ENCODE assay signal across 25 cellular contexts in genomic region chr1:227518876-227519275, GRCh38. TPM values are rescaled to one million over a fixed set of nuclear protein-coding genes. Genes with fewer than 3 reads are reported as not detected.
DNase-seq lines count a peak whose midpoint lies in the region; ATAC-seq, FAIRE-seq and TF ChIP-seq lines count a peak whose summit lies in the region.
"Had no signal": no experiment of that assay in that cellular context is flagged by ENCODE, and none has a peak within 500 bp of the region (broad histone marks: within the 10 kb centered on the region; RNA-seq: fewer than 3 reads in every experiment).

No MANE protein-coding gene starts in this region.

- H3K4me1 Mint-ChIP-seq in neural crest cell, result no peaks in the 10 kb centered on the region
- H3K4me1 Mint-ChIP-seq: CD14-positive monocyte; CD8-positive, alpha-beta memory T cell; H9 had no signal

- WGBS in GM12878 (ENCODE audit: insufficient coverage, insufficient replicate concordance, low lambda C conversion rate, missing lambda C conversion rate), result 36% methylated on average over 4 of the region's 4 CpGs

- H3K27me3 Mint-ChIP-seq in neural crest cell (ENCODE audit: low read depth), result no peaks in the 10 kb centered on the region
- H3K27me3 Mint-ChIP-seq: CD4-positive, alpha-beta T cell had no signal

- H3K4me3 ChIP-seq in GM12878 (no peak overlapping the region), bronchial epithelial cell (ENCODE audit: low read depth, low read length) (no peak overlapping the region), dorsolateral prefrontal cortex (no peak overlapping the region)
- H3K4me3 ChIP-seq: A549; BLaER1 treated with 17β-estradiol and CSF1 and Interleukin-3, amounts not matched to agents 10 nM and 100 nM; GM23338 had no signal

- POLR2A ChIA-PET in GM12878 (lab: Charles Lee), result no interaction called here

- peak overlapping the region; percentile 92 for H3K27ac Mint-ChIP-seq in neural crest cell (ENCODE audit: unreplicated experiment)
- H3K27ac Mint-ChIP-seq: CD14-positive monocyte; CD4-positive, alpha-beta T cell; CD8-positive, alpha-beta memory T cell; GM23338; H9 had no signal

- no peak overlapping the region for H3K9ac ChIP-seq in GM12878 (ENCODE audit: control insufficient read depth, insufficient read depth, low read length)
- H3K9ac ChIP-seq: BLaER1 treated with 17β-estradiol and CSF1 and Interleukin-3, amounts not matched to agents 10 nM and 100 nM had no signal

- CTCF ChIA-PET in GM12878 (lab: Yijun Ruan, JAX), result no interaction called here

- RAD21 ChIA-PET in GM12878 (lab: Charles Lee; ENCODE audit: unreplicated experiment), result no interaction called here

- peaks cover 3% of the 10 kb centered on the region for H3K36me3 Mint-ChIP-seq in neural crest cell (ENCODE audit: low read depth)
- H3K36me3 Mint-ChIP-seq: CD14-positive monocyte had no signal

- no peak overlapping the region for H3K4me2 ChIP-seq in GM12878 (ENCODE audit: control insufficient read depth, insufficient read depth)
- H3K4me2 ChIP-seq: A549; BLaER1 treated with 17β-estradiol and CSF1 and Interleukin-3, amounts not matched to agents 10 nM and 100 nM; GM23338 had no signal

- DNase-seq in GM12878 (ENCODE audit: low read depth, low spot score) (no peak), bronchial epithelial cell (ENCODE audit: low read depth) (no peak), neural crest cell (ENCODE audit: low read depth, low spot score) (no peak), HK-2 (ENCODE audit: unreplicated experiment) (no peak), GM10266 (ENCODE audit: extremely low spot score) (no peak), dorsolateral prefrontal cortex (no peak)
- DNase-seq: 8988T; ACHN; AML-193; BE2C; CD4-positive, alpha-beta T cell; CD8-positive, alpha-beta memory T cell; DMS 273 treated with DMSO at 0.1 percent for 48 hours; DMS79; EL; GDM1; H9 had no signal

- no peaks in the 10 kb centered on the region for H3K79me2 ChIP-seq in GM12878 (ENCODE audit: control insufficient read depth, insufficient read depth, low read length)

- FAIRE-seq in GM12878 (lab: Jason Lieb, UNC) (peak; percentile 27), bronchial epithelial cell (lab: Jason Lieb, UNC) (peak; percentile 40)
- FAIRE-seq: A549, D721Med, GM12892, GM19239 had no signal

- SMC1A ChIA-PET in GM12878 (lab: Charles Lee; ENCODE audit: uncharacterized antibody, unreplicated experiment), result no interaction called here

- no peak for TF ChIP-seq RAD21 in GM12878 (IDR thresholded peaks at IDR 0.05; ENCODE audit: insufficient read depth, low read depth, low read length)

- ATAC-seq in GM12878, result no peak
- ATAC-seq: A549, GM23338, HCT116 had no signal

- no peaks in the 10 kb centered on the region for H4K20me1 ChIP-seq in GM12878 (ENCODE audit: control insufficient read depth, insufficient read depth)
- H4K20me1 ChIP-seq: BLaER1 treated with 17β-estradiol and CSF1 and Interleukin-3, amounts not matched to agents 10 nM and 100 nM had no signal

- no peak for TF ChIP-seq POLR2A in GM12878 (IDR thresholded peaks at IDR 0.05; ENCODE audit: low read depth, low read length)

- no peak for TF ChIP-seq EP300 in GM12878 (IDR thresholded peaks at IDR 0.05; ENCODE audit: borderline replicate concordance in 1 of 2, control insufficient read depth in 1 of 2, low read depth in 2 of 2, low read length in 2 of 2)

- H3K9me3 Mint-ChIP-seq in neural crest cell, result peaks cover 3% of the 10 kb centered on the region
- H3K9me3 Mint-ChIP-seq: CD4-positive, alpha-beta T cell; GM23338 had no signal

- BruUV-seq in GM12878 (replicated peaks; lab: Mats Ljungman, UMichigan), result no TSS peak

- in situ Hi-C loops in GM12878 (cut with MboI), result no loop called here

- no peak overlapping the region for H3K27ac ChIP-seq in GM12878 (ENCODE audit: control insufficient read depth, insufficient read depth)
- no peak overlapping the region for H3K27ac ChIP-seq in dorsolateral prefrontal cortex
- H3K27ac ChIP-seq: A549; BLaER1 treated with 17β-estradiol and CSF1 and Interleukin-3, amounts not matched to agents 10 nM and 100 nM had no signal

- H3K4me3 Mint-ChIP-seq in neural crest cell, result no peak overlapping the region
- H3K4me3 Mint-ChIP-seq: CD14-positive monocyte; CD4-positive, alpha-beta T cell; CD8-positive, alpha-beta memory T cell; GM23338; H9 had no signal

- H2AFZ ChIP-seq in GM12878 (ENCODE audit: control insufficient read depth, low read depth, low read length), result no peak overlapping the region
- H2AFZ ChIP-seq: GM23338 had no signal

- H3K9me3 ChIP-seq in GM12878 (replicated peaks; ENCODE audit: control insufficient read depth, insufficient read depth, low read length), result no peaks in the 10 kb centered on the region
- H3K9me3 ChIP-seq: BE2C had no signal

- no peaks in the 10 kb centered on the region for H3K4me1 ChIP-seq in GM12878 (ENCODE audit: control insufficient read depth, insufficient read depth, low read length)
- H3K4me1 ChIP-seq: A549; BE2C; BLaER1 treated with 17β-estradiol and CSF1 and Interleukin-3, amounts not matched to agents 10 nM and 100 nM had no signal

- TF ChIP-seq CTCF in GM12878 (IDR thresholded peaks at IDR 0.05 in 2 of 3, conservative IDR thresholded peaks at IDR 0.05 in 1 of 3; ENCODE audit: control insufficient read depth in 2 of 3, extremely low read depth in 1 of 3, insufficient read depth in 1 of 3, low read depth in 3 of 3, low read length in 3 of 3) (no peak), bronchial epithelial cell (IDR thresholded peaks at IDR 0.05; ENCODE audit: insufficient read depth, low read length, severe bottlenecking) (no peak), neural crest cell (conservative IDR thresholded peaks at IDR 0.05) (no peak), GM10266 (IDR thresholded peaks at IDR 0.05; ENCODE audit: control insufficient read depth, insufficient read depth, low read depth, missing control alignments) (no peak), dorsolateral prefrontal cortex (IDR thresholded peaks at IDR 0.05 in 54 of 56, conservative IDR thresholded peaks at IDR 0.05 in 2 of 56; ENCODE audit: low read depth in 1 of 56, partially characterized antibody in 56 of 56) (no peak)

- no peaks in the 10 kb centered on the region for H3K36me3 ChIP-seq in GM12878 (ENCODE audit: control insufficient read depth in 2 of 2, insufficient read depth in 2 of 2, low read length in 1 of 2)
- H3K36me3 ChIP-seq in bronchial epithelial cell (ENCODE audit: control insufficient read depth, insufficient read depth, low read length), result no peaks in the 10 kb centered on the region
- H3K36me3 ChIP-seq: BE2C; BLaER1 treated with 17β-estradiol and CSF1 and Interleukin-3, amounts not matched to agents 10 nM and 100 nM had no signal

- intact Hi-C loops in GM12878 (cut with micrococcal nuclease; ENCODE audit: unreplicated experiment) (no loop called here), dorsolateral prefrontal cortex (cut with DNase I) (no loop called here)

- H3K27me3 ChIP-seq in GM12878 (replicated peaks in 1 of 2; ENCODE audit: control insufficient read depth in 2 of 2, insufficient read depth in 2 of 2, low read length in 1 of 2) (no peaks in the 10 kb centered on the region), bronchial epithelial cell (ENCODE audit: control insufficient read depth, insufficient read depth, low read length) (no peaks in the 10 kb centered on the region), dorsolateral prefrontal cortex (no peaks in the 10 kb centered on the region)
- H3K27me3 ChIP-seq: BE2C; BLaER1 treated with 17β-estradiol and CSF1 and Interleukin-3, amounts not matched to agents 10 nM and 100 nM had no signal

TF ChIP-seq in GM12878, 131 proteins besides CTCF, POLR2A, EP300 and RAD21 (continues in another document):
- no peak for TF ChIP-seq NR2F1 (conservative IDR thresholded peaks at IDR 0.05)
- TF ChIP-seq, protein P1, sequence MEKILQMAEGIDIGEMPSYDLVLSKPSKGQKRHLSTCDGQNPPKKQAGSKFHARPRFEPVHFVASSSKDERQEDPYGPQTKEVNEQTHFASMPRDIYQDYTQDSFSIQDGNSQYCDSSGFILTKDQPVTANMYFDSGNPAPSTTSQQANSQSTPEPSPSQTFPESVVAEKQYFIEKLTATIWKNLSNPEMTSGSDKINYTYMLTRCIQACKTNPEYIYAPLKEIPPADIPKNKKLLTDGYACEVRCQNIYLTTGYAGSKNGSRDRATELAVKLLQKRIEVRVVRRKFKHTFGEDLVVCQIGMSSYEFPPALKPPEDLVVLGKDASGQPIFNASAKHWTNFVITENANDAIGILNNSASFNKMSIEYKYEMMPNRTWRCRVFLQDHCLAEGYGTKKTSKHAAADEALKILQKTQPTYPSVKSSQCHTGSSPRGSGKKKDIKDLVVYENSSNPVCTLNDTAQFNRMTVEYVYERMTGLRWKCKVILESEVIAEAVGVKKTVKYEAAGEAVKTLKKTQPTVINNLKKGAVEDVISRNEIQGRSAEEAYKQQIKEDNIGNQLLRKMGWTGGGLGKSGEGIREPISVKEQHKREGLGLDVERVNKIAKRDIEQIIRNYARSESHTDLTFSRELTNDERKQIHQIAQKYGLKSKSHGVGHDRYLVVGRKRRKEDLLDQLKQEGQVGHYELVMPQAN (conservative IDR thresholded peaks at IDR 0.05), result no peak

RNA-seq across cellular contexts. Expression of gene ZNF678, which starts 44.5 kb away (rescaled TPM):
- 58.1 and 65.2 TPM in 2 replicates for total RNA-seq in GM12878 (2013; cell fraction: nucleolus; rRNA removed)
- total RNA-seq in GM12878 (2014; rRNA removed) (9.6 and 10.4 TPM in 2 replicates), GM12878 (2014; rRNA removed; fragmentation: Illumina TruSeq; extraction: Trizol) (6.6 and 6.7 TPM in 2 replicates), GM12878 (2021) (4.4 TPM in 2 replicates), bronchial epithelial cell (5.3 and 8.6 TPM in 2 replicates), neural crest cell (26.6 and 29.9 TPM in 2 replicates), dorsolateral prefrontal cortex (10 to 100 TPM in 75 of 120 experiments, 1 to 10 TPM in 45; 6.6 to 16.3 (median 10.9) TPM)
- 1.4 TPM for polyA plus RNA-seq in GM12878 (2011; ENCODE audit: low read depth)
- polyA plus RNA-seq in GM12878 (2011; rRNA removed) (5.3 and 9.7 TPM in 2 replicates), GM12878 (2014; fragmentation: Illumina TruSeq; extraction: Trizol) (3.5 and 4.4 TPM in 2 replicates), GM12878 (2014; fragmentation: Nextera tagmentation; extraction: Ambion mirVana) (1 to 10 TPM; 1.4 to 1.9 TPM), GM12878 (2014; rRNA removed) (1.9 and 2.4 TPM in 2 replicates), GM12878 (2016; fragmentation: Nextera tagmentation; extraction: Ambion mirVana) (1 to 10 TPM; 3.5 TPM)
- 2.3 and 3.1 TPM in 2 replicates for polyA plus RNA-seq in GM12878 (2011; cell fraction: cytosol; rRNA removed)
- 7.1 and 7.5 TPM in 2 replicates for polyA plus RNA-seq in GM12878 (2011; cell fraction: nucleus; rRNA removed)
- polyA plus RNA-seq in GM12878 (2012), result 3.2 and 3.7 TPM in 2 replicates
- 13.5 and 21.4 TPM in 2 replicates for polyA minus RNA-seq in GM12878 (2011; rRNA and poly(A)+ RNA removed)
- 5.4 and 6.1 TPM in 2 replicates for polyA minus RNA-seq in GM12878 (2011; cell fraction: cytosol; rRNA and poly(A)+ RNA removed)
- 35.2 and 40.0 TPM in 2 replicates for polyA minus RNA-seq in GM12878 (2011; cell fraction: nucleus; rRNA and poly(A)+ RNA removed)
